In genomic region chr20:17655286-17655651, GRCh38 we compare ENCODE assay signal across 14 cellular contexts. TPM values are rescaled to one million over a fixed set of nuclear protein-coding genes. Genes with fewer than 3 reads are reported as not detected.
A peak's percentile ranks its signal among the peaks of the same experiment; 100 is the strongest.
DNase-seq lines count a peak whose midpoint lies in the region; ATAC-seq, FAIRE-seq and TF ChIP-seq lines count a peak whose summit lies in the region.
"Had no signal": no experiment of that assay in that cellular context is flagged by ENCODE, and none has a peak within 500 bp of the region (broad histone marks: within the 10 kb centered on the region; RNA-seq: fewer than 3 reads in every experiment).

No MANE protein-coding gene starts in this region.

- H3K9ac ChIP-seq in adipocyte (ENCODE audit: low read length) (peak overlapping the region; percentile 5), mesenchymal stem cell (ENCODE audit: low read length) (peak overlapping the region; percentile 37)
- H3K9ac ChIP-seq: parathyroid adenoma had no signal

- TF ChIP-seq RAD21 in A549 (conservative IDR thresholded peaks at IDR 0.05 in 1 of 2, IDR thresholded peaks at IDR 0.05 in 1 of 2), result no peak

- peaks cover 18% of the 10 kb centered on the region for H3K79me1 ChIP-seq in mesenchymal stem cell (replicated peaks; ENCODE audit: low read length, poor library complexity, severe bottlenecking)

- no peak overlapping the region for H3K14ac ChIP-seq in mesenchymal stem cell (ENCODE audit: low read length in 2 of 2)

- H2AK5ac ChIP-seq in mesenchymal stem cell (ENCODE audit: low read length, severe bottlenecking), result no peak overlapping the region

- no peak overlapping the region for H2BK12ac ChIP-seq in mesenchymal stem cell (ENCODE audit: low read length in 2 of 2)

- peaks cover 21% of the 10 kb centered on the region for H3K9me3 ChIP-seq in A549
- peaks cover 5% of the 10 kb centered on the region for H3K9me3 ChIP-seq in adipocyte (ENCODE audit: control insufficient read depth, low read length)
- H3K9me3 ChIP-seq in mesenchymal stem cell (ENCODE audit: control insufficient read depth, low read length), result peaks cover 8% of the 10 kb centered on the region
- H3K9me3 ChIP-seq: BE2C had no signal

- POLR2A ChIA-PET in A549 (lab: Yijun Ruan, JAX), result no interaction called here

- CTCF ChIA-PET in A549 (lab: Yijun Ruan, JAX), result interaction anchor here (0.7 to 2.8 kb wide), 21 partner anchors 9 to 341 kb away, joined by 3 to 13 read pairs (median 4); partner anchors contain the start of gene RRBP1

- H3K18ac ChIP-seq in mesenchymal stem cell (ENCODE audit: low read depth in 1 of 2, low read length in 2 of 2), result no peak overlapping the region

- peaks cover 58% of the 10 kb centered on the region for H3K36me3 ChIP-seq in adipocyte (ENCODE audit: control insufficient read depth, insufficient read depth, low read length, severe bottlenecking)
- H3K36me3 ChIP-seq in mesenchymal stem cell (ENCODE audit: control insufficient read depth in 1 of 2, insufficient read depth in 2 of 2, low read depth in 1 of 2, low read length in 2 of 2), result peaks cover 64 to 66% of the 10 kb centered on the region in 2 experiments
- H3K36me3 ChIP-seq: BE2C had no signal

- WGBS in A549 (ENCODE audit: missing lambda C conversion rate), result 87% methylated on average over 7 of the region's 7 CpGs
- 80% methylated on average over 7 of the region's 7 CpGs for WGBS in mesenchymal stem cell

- H3K27ac ChIP-seq in A549 (no peak overlapping the region), mesenchymal stem cell (ENCODE audit: low read length, poor library complexity, severe bottlenecking) (peak overlapping the region; percentile 73), substantia nigra (ENCODE audit: low read depth, low read length, poor library complexity, severe bottlenecking) (no peak overlapping the region)
- H3K27ac ChIP-seq: parathyroid adenoma had no signal

- ATAC-seq in A549 (peak in 1 of 2 experiments; percentile 14; a peak in 2 of 6 replicates), HG03097 (IDR thresholded peaks at IDR 0.05; ENCODE audit: low FRiP score, unreplicated experiment) (no peak)
- ATAC-seq: activated CD4-positive, CD25-positive, alpha-beta regulatory T cell treated with anti-CD3 and anti-CD28 coated beads, Interleukin-2, amount 50 U/mL, for 24 hours had no signal

- no peak overlapping the region for H2BK5ac ChIP-seq in mesenchymal stem cell (ENCODE audit: low read depth, low read length, poor library complexity, severe bottlenecking)

- DNase-seq in A549 (ENCODE audit: low read depth in 1 of 2, low spot score in 1 of 2), result no peak
- peak; percentile 14 for DNase-seq in GM13976 (ENCODE audit: low spot score)
- no peak for DNase-seq in adipocyte (ENCODE audit: low read depth)
- DNase-seq in mesenchymal stem cell, result no peak
- no peak for DNase-seq in stimulated activated CD8-positive, alpha-beta memory T cell treated with anti-CD3 and anti-CD28 coated beads, Interleukin-4, amount 100 ng/mL, for 48 hours
- DNase-seq in substantia nigra (lab: John Stamatoyannopoulos, UW), result no peak
- DNase-seq in DMS79 (lab: John Stamatoyannopoulos, UW), result no peak
- DNase-seq: amniotic stem cell had no signal

- no peak overlapping the region for H3K4ac ChIP-seq in mesenchymal stem cell (ENCODE audit: low read depth in 1 of 2, low read length in 2 of 2)

- no peak overlapping the region for H4K8ac ChIP-seq in mesenchymal stem cell (ENCODE audit: low read length)

- peak; percentile 15; the same call in 1 of the 3 replicates for TF ChIP-seq CTCF in A549 (IDR thresholded peaks at IDR 0.05)
- no peak for TF ChIP-seq CTCF in GM13976 (IDR thresholded peaks at IDR 0.05; ENCODE audit: borderline replicate concordance, control extremely low read depth, extremely low read depth, insufficient read depth, missing control alignments)

- H3K4me1 ChIP-seq in A549, result peaks cover 24% of the 10 kb centered on the region
- H3K4me1 ChIP-seq in adipocyte (ENCODE audit: control insufficient read depth, insufficient read depth, low read length), result peaks cover 44% of the 10 kb centered on the region
- H3K4me1 ChIP-seq in mesenchymal stem cell (ENCODE audit: control insufficient read depth, insufficient read depth, low read depth, low read length), result peaks cover 31% of the 10 kb centered on the region
- H3K4me1 ChIP-seq: BE2C had no signal

- in situ Hi-C loops in GM13976 (cut with MboI; ENCODE audit: low sequenced_read_pairs, unreplicated experiment), result no loop called here

- H3K27me3 ChIP-seq in adipocyte (replicated peaks; ENCODE audit: control insufficient read depth, insufficient read depth, low read length) (no peaks in the 10 kb centered on the region), mesenchymal stem cell (ENCODE audit: control insufficient read depth in 1 of 2, insufficient read depth in 1 of 2, low read length in 2 of 2) (no peaks in the 10 kb centered on the region)
- H3K27me3 ChIP-seq: BE2C had no signal

- H2BK15ac ChIP-seq in mesenchymal stem cell (ENCODE audit: low read depth, poor library complexity, severe bottlenecking), result no peak overlapping the region

- no peak overlapping the region for H2BK120ac ChIP-seq in mesenchymal stem cell (ENCODE audit: low read depth, low read length)

- no peak overlapping the region for H3K23ac ChIP-seq in mesenchymal stem cell (ENCODE audit: low read length in 2 of 2)

- H4K91ac ChIP-seq in mesenchymal stem cell (ENCODE audit: low read length), result no peak overlapping the region

- FAIRE-seq in A549 (lab: Jason Lieb, UNC), result no peak

- H3K4me3 ChIP-seq in A549, result no peak overlapping the region
- no peak overlapping the region for H3K4me3 ChIP-seq in adipocyte (ENCODE audit: low read length)
- no peak overlapping the region for H3K4me3 ChIP-seq in mesenchymal stem cell (ENCODE audit: insufficient read depth in 1 of 2, low read depth in 1 of 2, low read length in 2 of 2)
- H3K4me3 ChIP-seq: HAP-1 had no signal

- TF ChIP-seq POLR2A in A549 (IDR thresholded peaks at IDR 0.05; ENCODE audit: low read length), result no peak

- TF ChIP-seq EP300 in A549 (IDR thresholded peaks at IDR 0.05), result no peak

- H3K4me2 ChIP-seq in A549, result no peak overlapping the region
- H3K4me2 ChIP-seq in mesenchymal stem cell (ENCODE audit: low read length, poor library complexity, severe bottlenecking), result no peak overlapping the region

- no peak overlapping the region for H2AFZ ChIP-seq in mesenchymal stem cell (ENCODE audit: low read depth, low read length)
- H2AFZ ChIP-seq: parathyroid adenoma had no signal

TF ChIP-seq in A549, 52 proteins besides CTCF, POLR2A, EP300 and RAD21:
- no peak for TF ChIP-seq SREBF2 (IDR thresholded peaks at IDR 0.05)
- 0 out of 2 replicates have a peak, but pooled peaks have one; percentile 5 for TF ChIP-seq USF2 (IDR thresholded peaks at IDR 0.05)
- TF ChIP-seq RNF2 (IDR thresholded peaks at IDR 0.05; ENCODE audit: borderline replicate concordance, low read depth), result no peak
- TF ChIP-seq PBX3 (IDR thresholded peaks at IDR 0.05), result no peak

RNA-seq across cellular contexts. Expression of gene RRBP1, which starts 26.8 kb away (rescaled TPM):
- polyA plus RNA-seq in A549 (2011; rRNA removed) (51.6 and 56.5 TPM in 2 replicates), A549 (2017; fragmentation: RNase III; extraction: RNeasy Plus Mini Kit Qiagen cat#74134 plus additional on column Dnase treatment) (71.2 to 81.8 TPM (median 79.6 TPM) in 3 replicates)
- 37.9 and 38.9 TPM in 2 replicates for polyA plus RNA-seq in A549 (2012; cell fraction: cytosol; rRNA removed)
- 98.9 and 119 TPM in 2 replicates for polyA plus RNA-seq in A549 (2012; cell fraction: nucleus; rRNA removed)
- 33.5 and 42.1 TPM in 2 replicates for polyA minus RNA-seq in A549 (2011; rRNA and poly(A)+ RNA removed)
- 209 TPM for polyA plus RNA-seq in mesenchymal stem cell (2013, experiment 1 of 2)
- 195 TPM for polyA plus RNA-seq in mesenchymal stem cell (2013, experiment 2 of 2)

RNA-seq across cellular contexts. Expression of gene BANF2, which starts 44.5 kb away (rescaled TPM):
- polyA plus RNA-seq in A549 (2011; rRNA removed) (not detected in 2 replicates), A549 (2017; fragmentation: RNase III; extraction: RNeasy Plus Mini Kit Qiagen cat#74134 plus additional on column Dnase treatment) (not detected in 3 replicates)
- polyA plus RNA-seq in A549 (2012; cell fraction: cytosol; rRNA removed), result not detected in 2 replicates
- polyA plus RNA-seq in A549 (2012; cell fraction: nucleus; rRNA removed), result not detected in 2 replicates
- polyA minus RNA-seq in A549 (2011; rRNA and poly(A)+ RNA removed), result not detected in 2 replicates
- polyA plus RNA-seq in mesenchymal stem cell (2013, experiment 1 of 2), result not detected
- polyA plus RNA-seq in mesenchymal stem cell (2013, experiment 2 of 2), result not detected
- polyA plus RNA-seq: urinary bladder had no signal
